ENCODE assay signal across 22 cellular contexts in the genomic region with DNA sequence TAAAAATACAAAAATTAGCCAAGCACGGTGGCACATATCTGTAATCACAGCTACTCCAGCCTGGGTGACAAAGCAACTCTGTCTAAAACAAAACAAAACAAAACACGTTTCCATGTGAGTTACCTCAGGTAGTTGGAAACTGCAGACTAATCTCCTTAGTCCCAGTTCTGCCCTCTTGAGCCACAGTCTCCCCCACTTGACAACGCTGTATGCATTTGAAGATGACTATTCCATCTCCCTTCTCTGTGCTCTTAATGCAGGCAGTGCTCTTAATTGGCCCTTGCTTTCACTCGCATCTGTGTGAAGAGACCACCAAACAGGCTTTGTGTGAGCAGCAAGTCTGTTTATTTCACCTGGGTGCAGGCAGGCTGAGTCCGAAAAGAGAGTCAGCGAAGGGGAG.
"Had no signal": no experiment of that assay in that cellular context is flagged by ENCODE, and none has a peak within 500 bp of the region (broad histone marks: within the 10 kb centered on the region; RNA-seq: fewer than 3 reads in every experiment).

No MANE protein-coding gene starts in this region.

- H3K27me3 ChIP-seq: brain microvascular endothelial cell, cardiac muscle cell had no signal

- H3K27ac Mint-ChIP-seq: activated CD4-positive, alpha-beta memory T cell treated with anti-CD3 and anti-CD28 coated beads for 36 hours; activated CD4-positive, alpha-beta T cell treated with anti-CD3 and anti-CD28 coated beads, Interleukin-2, amount 10 ng/mL, durations not matched to agents 24 days and 14 days; activated naive CD4-positive, alpha-beta T cell treated with anti-CD3 and anti-CD28 coated beads, Interleukin-2, amount 10 ng/mL, durations not matched to agents 7 days and 5 days; activated naive CD8-positive, alpha-beta T cell treated with anti-CD3 and anti-CD28 coated beads for 36 hours; activated T-helper 17 cell treated with anti-CD3 and anti-CD28 coated beads, Interleukin-2, amount 50 U/mL, for 72 hours; T-helper 17 cell; WTC11 had no signal

- H3K4me1 Mint-ChIP-seq: activated CD4-positive, alpha-beta T cell treated with anti-CD3 and anti-CD28 coated beads, Interleukin-2, amount 10 ng/mL, durations not matched to agents 24 days and 14 days; activated naive CD4-positive, alpha-beta T cell treated with anti-CD3 and anti-CD28 coated beads, Interleukin-2, amount 10 ng/mL, durations not matched to agents 7 days and 5 days; activated naive CD8-positive, alpha-beta T cell treated with anti-CD3 and anti-CD28 coated beads for 36 hours; activated T-helper 17 cell treated with anti-CD3 and anti-CD28 coated beads, Interleukin-2, amount 50 U/mL, for 72 hours had no signal

- H3K27ac ChIP-seq: brain microvascular endothelial cell, cardiac muscle cell had no signal

- DNase-seq: activated CD4-positive, alpha-beta memory T cell treated with anti-CD3 and anti-CD28 coated beads for 36 hours; activated CD4-positive, alpha-beta T cell treated with anti-CD3 and anti-CD28 coated beads, Interleukin-2, amount 10 ng/mL, durations not matched to agents 24 days and 14 days; activated CD4-positive, CD25-positive, alpha-beta regulatory T cell treated with anti-CD3 and anti-CD28 coated beads, Interleukin-2, amount 50 U/mL, for 72 hours; activated CD8-positive, alpha-beta memory T cell treated with anti-CD3 and anti-CD28 coated beads for 24 hours; activated gamma-delta T cell; activated naive CD4-positive, alpha-beta T cell treated with anti-CD3 and anti-CD28 coated beads, Interleukin-2, amount 10 ng/mL, durations not matched to agents 7 days and 5 days; activated naive CD8-positive, alpha-beta T cell treated with anti-CD3 and anti-CD28 coated beads for 36 hours; activated T-cell treated with anti-CD3 and anti-CD28 coated beads, Interleukin-2, amount 50 U/mL, for 48 hours; brain microvascular endothelial cell; NCI-H1092; NCI-H1417; NCI-H1930; NCI-H345; NCI-H510A; NCI-H526 treated with DMSO at 0.1 percent for 48 hours; NCI-H82; SIG-M5; T-helper 17 cell; T-helper 9 cell had no signal

- H3K27me3 Mint-ChIP-seq: activated naive CD8-positive, alpha-beta T cell treated with anti-CD3 and anti-CD28 coated beads for 36 hours had no signal

- H3K4me3 ChIP-seq: cardiac muscle cell had no signal

- ATAC-seq: activated T-helper 17 cell treated with anti-CD3 and anti-CD28 coated beads, Interleukin-2, amount 50 U/mL, for 72 hours; T-helper 17 cell had no signal

- H3K9me3 Mint-ChIP-seq: activated CD4-positive, alpha-beta memory T cell treated with anti-CD3 and anti-CD28 coated beads for 36 hours; activated CD4-positive, alpha-beta T cell treated with anti-CD3 and anti-CD28 coated beads, Interleukin-2, amount 10 ng/mL, durations not matched to agents 24 days and 14 days; activated naive CD4-positive, alpha-beta T cell treated with anti-CD3 and anti-CD28 coated beads, Interleukin-2, amount 10 ng/mL, durations not matched to agents 7 days and 5 days; activated naive CD8-positive, alpha-beta T cell treated with anti-CD3 and anti-CD28 coated beads for 36 hours; activated T-helper 17 cell treated with anti-CD3 and anti-CD28 coated beads, Interleukin-2, amount 50 U/mL, for 72 hours had no signal

- H3K4me3 Mint-ChIP-seq: activated CD4-positive, alpha-beta memory T cell treated with anti-CD3 and anti-CD28 coated beads for 36 hours; activated CD4-positive, alpha-beta T cell treated with anti-CD3 and anti-CD28 coated beads, Interleukin-2, amount 10 ng/mL, durations not matched to agents 24 days and 14 days; activated naive CD4-positive, alpha-beta T cell treated with anti-CD3 and anti-CD28 coated beads, Interleukin-2, amount 10 ng/mL, durations not matched to agents 7 days and 5 days; activated naive CD8-positive, alpha-beta T cell treated with anti-CD3 and anti-CD28 coated beads for 36 hours; activated T-helper 17 cell treated with anti-CD3 and anti-CD28 coated beads, Interleukin-2, amount 50 U/mL, for 72 hours; T-helper 17 cell; WTC11 had no signal

- H3K36me3 Mint-ChIP-seq: activated CD4-positive, alpha-beta memory T cell treated with anti-CD3 and anti-CD28 coated beads for 36 hours; activated naive CD4-positive, alpha-beta T cell treated with anti-CD3 and anti-CD28 coated beads, Interleukin-2, amount 10 ng/mL, durations not matched to agents 7 days and 5 days; activated naive CD8-positive, alpha-beta T cell treated with anti-CD3 and anti-CD28 coated beads for 36 hours had no signal

- H3K36me3 ChIP-seq: brain microvascular endothelial cell, cardiac muscle cell had no signal
